In the genomic region with DNA sequence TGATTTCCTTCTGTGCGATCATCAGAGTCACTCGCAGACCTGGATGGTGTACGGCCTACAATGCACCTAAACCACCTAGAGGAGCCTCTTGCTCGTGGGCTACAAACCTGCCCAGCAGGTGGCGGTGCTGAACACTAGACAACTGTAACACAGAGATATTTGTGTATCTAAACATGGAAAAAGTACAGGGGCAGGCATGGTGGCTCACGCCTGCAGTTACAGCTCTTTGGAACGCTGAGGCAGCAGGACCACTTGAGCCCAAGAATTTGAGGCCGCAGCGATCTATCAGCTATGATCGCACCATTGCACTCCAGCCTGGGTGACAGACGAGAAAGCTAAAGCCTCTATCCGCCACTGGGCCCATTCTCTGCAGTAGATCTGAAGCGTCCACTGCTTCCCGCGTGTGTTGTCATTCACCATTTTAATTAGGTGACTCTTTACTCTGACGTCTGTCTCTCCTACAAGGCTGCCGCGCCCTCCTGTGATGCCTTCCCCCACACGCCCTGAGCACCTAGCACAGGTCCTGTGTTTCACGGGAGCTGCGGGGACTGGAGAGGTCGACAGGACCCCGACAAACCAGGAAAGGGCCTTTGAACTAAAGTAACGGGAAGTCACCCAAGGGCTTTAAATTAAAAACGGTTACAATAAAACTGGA, we compare ENCODE assay signal across 8 cellular contexts. TPM values are rescaled to one million over a fixed set of nuclear protein-coding genes. Genes with fewer than 3 reads are reported as not detected.
DNase-seq lines count a peak whose midpoint lies in the region; ATAC-seq and TF ChIP-seq lines count a peak whose summit lies in the region.

No MANE protein-coding gene starts in this region.

- POLR2A ChIA-PET in SK-N-SH (lab: Yijun Ruan, JAX) = interaction anchor here (1.5 kb wide), 1 partner anchor 16 kb away, joined by 5 read pairs; no protein-coding TSS in a partner anchor

- TF ChIP-seq EP300 in SK-N-SH (IDR thresholded peaks at IDR 0.05; ENCODE audit: borderline replicate concordance in 1 of 2, low read depth in 1 of 2, low read length in 1 of 2) = no peak

- H3K9me2 ChIP-seq in SK-N-SH = no peaks in the 10 kb centered on the region

- no peak for TF ChIP-seq POLR2A in gastrocnemius medialis (IDR thresholded peaks at IDR 0.05)

- CTCF ChIA-PET in SK-N-SH (lab: Yijun Ruan, JAX) = interaction anchor here (0.8 to 4.3 kb wide), 23 partner anchors 8 to 572 kb away, joined by 3 to 24 read pairs (median 4); partner anchors contain the start of gene ADAM8

- peaks cover 60% of the 10 kb centered on the region for H3K79me2 ChIP-seq in SK-N-SH (ENCODE audit: insufficient read depth)

- no peak overlapping the region for H2AFZ ChIP-seq in SK-N-SH (ENCODE audit: low read depth)

- WGBS in SK-N-SH (ENCODE audit: low lambda C conversion rate) = 2% methylated on average over 25 of the region's 25 CpGs
- WGBS in right cardiac atrium = 7% methylated on average over 25 of the region's 25 CpGs

- H3K4me3 ChIP-seq in SK-N-SH (ENCODE audit: low read depth in 2 of 2, low read length in 1 of 2) = peak overlapping the region; percentile 97 to 98
- H3K4me3 ChIP-seq in right cardiac atrium (ENCODE audit: low read length) = peak overlapping the region; percentile 96
- peak overlapping the region; percentile 77 to 99 (median 92) for H3K4me3 ChIP-seq in gastrocnemius medialis

- H3K4me2 ChIP-seq in SK-N-SH = peak overlapping the region; percentile 96

- H3K36me3 ChIP-seq in SK-N-SH (replicated peaks in 1 of 2; ENCODE audit: control insufficient read depth in 1 of 2, insufficient read depth in 2 of 2, low read length in 1 of 2) (peaks cover 11 to 24% of the 10 kb centered on the region in 2 experiments), gastrocnemius medialis (peaks cover 0 to 24% of the 10 kb centered on the region in 2 donors)

- peak overlapping the region; percentile 94 for H3K9ac ChIP-seq in SK-N-SH

- ATAC-seq in GM21423 (IDR thresholded peaks at IDR 0.05; ENCODE audit: unreplicated experiment) = peak; percentile 35
- ATAC-seq in right cardiac atrium = no peak
- peak; percentile 19 to 34 for ATAC-seq in gastrocnemius medialis
- ATAC-seq in HG03521 (IDR thresholded peaks at IDR 0.05; ENCODE audit: unreplicated experiment) = no peak

- H3K9me3 ChIP-seq in SK-N-SH = no peaks in the 10 kb centered on the region
- H3K9me3 ChIP-seq in right cardiac atrium (ENCODE audit: control insufficient read depth, low read length) = no peaks in the 10 kb centered on the region
- no peaks in the 10 kb centered on the region for H3K9me3 ChIP-seq in gastrocnemius medialis

- H3K4me1 ChIP-seq in SK-N-SH (ENCODE audit: control insufficient read depth in 1 of 2, insufficient read depth in 2 of 2, low read depth in 1 of 2, low read length in 1 of 2) (peaks cover 8 to 16% of the 10 kb centered on the region in 2 experiments; a peak in 2 of 4 replicates), right cardiac atrium (ENCODE audit: control insufficient read depth, insufficient read depth, low read length) (peaks cover 8% of the 10 kb centered on the region), gastrocnemius medialis (peaks cover 24 to 26% of the 10 kb centered on the region in 2 donors)

- TF ChIP-seq CTCF in SK-N-SH (IDR thresholded peaks at IDR 0.05) (peak; percentile 78), gastrocnemius medialis (IDR thresholded peaks at IDR 0.05 in 4 of 5, conservative IDR thresholded peaks at IDR 0.05 in 1 of 5) (peak in 4 of 5 experiments; percentile 40 to 67 (median 50))

- TF ChIP-seq RAD21 in SK-N-SH (IDR thresholded peaks at IDR 0.05; ENCODE audit: low read length) = peak; percentile 42

- in situ Hi-C loops in KBM-7 (cut with MboI; ENCODE audit: low pct_unique_long_range_greater_than_20kb, low sequenced_read_pairs) (no loop called here), gastrocnemius medialis (cut with MboI; ENCODE audit: low sequenced_read_pairs in 4 of 4) (no loop called here)

- H3K27me3 ChIP-seq in SK-N-SH (ENCODE audit: insufficient read depth) (no peaks in the 10 kb centered on the region), right cardiac atrium (ENCODE audit: control insufficient read depth, insufficient read depth) (no peaks in the 10 kb centered on the region), gastrocnemius medialis (no peaks in the 10 kb centered on the region)

- peaks cover 13% of the 10 kb centered on the region for H3F3A ChIP-seq in SK-N-SH (replicated peaks; ENCODE audit: insufficient read depth)

- H4K20me1 ChIP-seq in SK-N-SH (ENCODE audit: insufficient read depth) = peaks cover 56% of the 10 kb centered on the region

- H3K27ac ChIP-seq in SK-N-SH (ENCODE audit: low read depth in 2 of 2, low read length in 1 of 2) (peak overlapping the region; percentile 93 to 97), right cardiac atrium (ENCODE audit: low read length) (peak overlapping the region; percentile 96), gastrocnemius medialis (peak overlapping the region; percentile 81 to 99 (median 90))

- intact Hi-C loops in right cardiac atrium (cut with DNase I) (no loop called here), gastrocnemius medialis (cut with DNase I; ENCODE audit: low total_unique reads) (loop anchor here (2.0 kb wide), 5 partner anchors 47 to 771 kb away; partner anchors contain the start of genes ECHS1, INPP5A and MTG1)

- DNase-seq in DMS 273 treated with DMSO at 0.1 percent for 48 hours (lab: John Stamatoyannopoulos, UW) (peak; percentile 11), KBM-7 (peak; percentile 83), SK-N-SH (peak; percentile 69), right cardiac atrium (peak; percentile 58 to 89 (median 75)), gastrocnemius medialis (peak in 1 of 2 donors; percentile 65)
- DNase-seq in activated naive CD8-positive, alpha-beta T cell treated with anti-CD3 and anti-CD28 coated beads, Interleukin-2, amount 50 U/mL, for 16 hours (ENCODE audit: low read depth, low spot score) = peak; percentile 66

TF ChIP-seq in SK-N-SH, 30 proteins besides CTCF, POLR2A, EP300 and RAD21 (continues in another document):
- TF ChIP-seq, protein P1, sequence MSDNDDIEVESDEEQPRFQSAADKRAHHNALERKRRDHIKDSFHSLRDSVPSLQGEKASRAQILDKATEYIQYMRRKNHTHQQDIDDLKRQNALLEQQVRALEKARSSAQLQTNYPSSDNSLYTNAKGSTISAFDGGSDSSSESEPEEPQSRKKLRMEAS (IDR thresholded peaks at IDR 0.05; ENCODE audit: low read depth) = no peak
- TF ChIP-seq RXRA (IDR thresholded peaks at IDR 0.05; ENCODE audit: borderline replicate concordance, low read depth) = no peak
- no peak for TF ChIP-seq ELF1 (IDR thresholded peaks at IDR 0.05)
- TF ChIP-seq SIN3A (IDR thresholded peaks at IDR 0.05; ENCODE audit: borderline replicate concordance, low read depth, low read length) = 0 out of 2 replicates have a peak, but pooled peaks have one; percentile 45
- TF ChIP-seq RFX5 (IDR thresholded peaks at IDR 0.05; ENCODE audit: low read length) = no peak
- no peak for TF ChIP-seq POLR2AphosphoS5 (IDR thresholded peaks at IDR 0.05; ENCODE audit: low read depth, low read length)
- no peak for TF ChIP-seq EZH2phosphoT487 (IDR thresholded peaks at IDR 0.05; ENCODE audit: borderline replicate concordance, low read depth)
- peak; percentile 27; the same call in 1 of the 2 replicates for TF ChIP-seq SMC3 (IDR thresholded peaks at IDR 0.05; ENCODE audit: low read depth, low read length)
- peak; percentile 64; the same call in 1 of the 2 replicates for TF ChIP-seq MXI1 (IDR thresholded peaks at IDR 0.05; ENCODE audit: low read depth, low read length)
- TF ChIP-seq NRF1 (IDR thresholded peaks at IDR 0.05; ENCODE audit: low read depth, low read length) = no peak
- TF ChIP-seq IRF3 (IDR thresholded peaks at IDR 0.05; ENCODE audit: low read depth, low read length) = no peak

RNA-seq across cellular contexts. Expression of gene TUBGCP2, which starts 0.8 kb away (rescaled TPM):
- polyA plus RNA-seq in SK-N-SH (2012; rRNA removed) = 47.4 and 49.1 TPM in 2 replicates
- 21.2 and 31.5 TPM in 2 replicates for polyA plus RNA-seq in SK-N-SH (2012; cell fraction: cytosol; rRNA removed)
- 99.3 and 109 TPM in 2 replicates for polyA plus RNA-seq in SK-N-SH (2012; cell fraction: nucleus; rRNA removed)
- 10 to 100 TPM; 34.9 to 45.9 (median 37.4) TPM for total RNA-seq in right cardiac atrium
- polyA plus RNA-seq in right cardiac atrium = 23.0 TPM
- 10 to 100 TPM; 21.5 to 43.8 (median 36.5) TPM for total RNA-seq in gastrocnemius medialis

RNA-seq across cellular contexts. Expression of gene ZNF511, which starts 0.8 kb away (rescaled TPM):
- 43.5 and 62.3 TPM in 2 replicates for polyA plus RNA-seq in SK-N-SH (2012; rRNA removed)
- polyA plus RNA-seq in SK-N-SH (2012; cell fraction: cytosol; rRNA removed) = 33.7 and 40.0 TPM in 2 replicates
- polyA plus RNA-seq in SK-N-SH (2012; cell fraction: nucleus; rRNA removed) = 41.9 and 53.5 TPM in 2 replicates
- 10 to 100 TPM; 40.2 to 51.8 (median 49.2) TPM for total RNA-seq in right cardiac atrium
- polyA plus RNA-seq in right cardiac atrium = 60.8 TPM
- 10 to 100 TPM; 25.0 to 49.5 (median 41.9) TPM for total RNA-seq in gastrocnemius medialis

RNA-seq across cellular contexts. Expression of gene CALY, which starts 28.8 kb away (rescaled TPM):
- polyA plus RNA-seq in SK-N-SH (2012; rRNA removed) (3.3 TPM in 2 replicates), right cardiac atrium (0.18 TPM)
- polyA plus RNA-seq in SK-N-SH (2012; cell fraction: cytosol; rRNA removed) = 1.4 and 3.9 TPM in 2 replicates
- 1.7 and 4.5 TPM in 2 replicates for polyA plus RNA-seq in SK-N-SH (2012; cell fraction: nucleus; rRNA removed)
- total RNA-seq in right cardiac atrium (not detected), gastrocnemius medialis (not detected)

RNA-seq across cellular contexts. Expression of gene ADAM8, which starts 31.2 kb away (rescaled TPM):
- polyA plus RNA-seq in SK-N-SH (2012; rRNA removed) (1.6 and 1.7 TPM in 2 replicates), right cardiac atrium (0.50 TPM)
- 0.33 and 0.42 TPM in 2 replicates for polyA plus RNA-seq in SK-N-SH (2012; cell fraction: cytosol; rRNA removed)
- 13.7 and 16.4 TPM in 2 replicates for polyA plus RNA-seq in SK-N-SH (2012; cell fraction: nucleus; rRNA removed)
- total RNA-seq in right cardiac atrium (1 to 10 TPM; 1.4 to 2.1 (median 1.5) TPM), gastrocnemius medialis (1 to 10 TPM in 3 of 4 donors, under 1 TPM in 1; 0.90 to 2.1 (median 1.2) TPM)

RNA-seq across cellular contexts. Expression of gene PRAP1, which starts 39.3 kb away (rescaled TPM):
- polyA plus RNA-seq in SK-N-SH (2012; rRNA removed) (1.9 and 2.3 TPM in 2 replicates), right cardiac atrium (not detected)
- 0.72 and 1.1 TPM in 2 replicates for polyA plus RNA-seq in SK-N-SH (2012; cell fraction: cytosol; rRNA removed)
- polyA plus RNA-seq in SK-N-SH (2012; cell fraction: nucleus; rRNA removed) = 0.52 and 0.54 TPM in 2 replicates
- total RNA-seq in right cardiac atrium (not detected), gastrocnemius medialis (1 to 10 TPM in 2 of 4 donors, under 1 TPM in 1, not detected in 1; 0.59 to 1.4 (median 1.1) TPM)

Comparison
In these comparisons a context has a peak if more than half of its experiments do, and no peak if none do; other contexts are left out.
1. ATAC-seq: peak in GM21423 (single experiment) and gastrocnemius medialis (2 of 2); none in right cardiac atrium (0 of 2) and HG03521 (single experiment).
2. Peak in every context shown above with its lines, with median percentiles within 50 percentile points of each other: H3K27ac ChIP-seq and H3K4me3 ChIP-seq.